In genomic region chr1:205918955-205919746, GRCh38 we compare ENCODE assay signal across 8 cellular contexts. TPM values are rescaled to one million over a fixed set of nuclear protein-coding genes. Genes with fewer than 3 reads are reported as not detected.
DNase-seq lines count a peak whose midpoint lies in the region; ATAC-seq and TF ChIP-seq lines count a peak whose summit lies in the region.

No MANE protein-coding gene starts in this region.

- H3K9me3 ChIP-seq in mucosa of descending colon = no peaks in the 10 kb centered on the region

- intact Hi-C loops in mucosa of descending colon (cut with DNase I, micrococcal nuclease) = loop anchor here (2.0 to 10.0 kb wide), 3 partner anchors 58 to 124 kb away; no protein-coding TSS in a partner anchor

- peaks cover 6% of the 10 kb centered on the region for H3K4me1 Mint-ChIP-seq in activated CD8-positive, alpha-beta memory T cell treated with anti-CD3 and anti-CD28 coated beads, Interleukin-2, amount 10 ng/mL, durations not matched to agents 7 days and 5 days

- H3K27me3 Mint-ChIP-seq in activated CD8-positive, alpha-beta memory T cell treated with anti-CD3 and anti-CD28 coated beads, Interleukin-2, amount 10 ng/mL, durations not matched to agents 7 days and 5 days = peaks cover 3% of the 10 kb centered on the region

- CTCF ChIA-PET in activated CD8-positive, alpha-beta memory T cell treated with anti-CD3 and anti-CD28 coated beads, Interleukin-2, amount 10 ng/mL, durations not matched to agents 7 days and 5 days (lab: Charles Lee) = interaction anchor here (1.0 to 11.1 kb wide), 15 partner anchors 11 to 333 kb away, joined by 3 to 129 read pairs (median 5); no protein-coding TSS in a partner anchor

- H3K4me1 ChIP-seq in mucosa of descending colon (ENCODE audit: low read depth) = no peaks in the 10 kb centered on the region

- DNase-seq in DMS53 treated with DMSO at 0.1 percent for 48 hours (lab: John Stamatoyannopoulos, UW; ENCODE audit: unreplicated experiment) (peak; percentile 81), HT-29 (ENCODE audit: low spot score) (peak; percentile 85), NOMO-1 treated with dmso at 0.1 percent for 144 hours (lab: John Stamatoyannopoulos, UW; ENCODE audit: unreplicated experiment) (peak; percentile 40), epidermal melanocyte (ENCODE audit: insufficient read length, low spot score) (peak; percentile 86), mucosa of descending colon (peak in 2 of 3 donors; percentile 75 to 87)
- DNase-seq in activated CD8-positive, alpha-beta memory T cell treated with anti-CD3 and anti-CD28 coated beads, Interleukin-2, amount 10 ng/mL, durations not matched to agents 7 days and 5 days = peak; percentile 78
- peak; percentile 56 for DNase-seq in stimulated activated CD8-positive, alpha-beta memory T cell treated with anti-CD3 and anti-CD28 coated beads, Interleukin-4, amount 100 ng/mL, for 24 hours (ENCODE audit: low read depth)

- no peak overlapping the region for H3K27ac Mint-ChIP-seq in activated CD8-positive, alpha-beta memory T cell treated with anti-CD3 and anti-CD28 coated beads, Interleukin-2, amount 10 ng/mL, durations not matched to agents 7 days and 5 days

- no peaks in the 10 kb centered on the region for H3K36me3 ChIP-seq in mucosa of descending colon (ENCODE audit: low read depth)

- H3K36me3 Mint-ChIP-seq in activated CD8-positive, alpha-beta memory T cell treated with anti-CD3 and anti-CD28 coated beads, Interleukin-2, amount 10 ng/mL, durations not matched to agents 7 days and 5 days = no peaks in the 10 kb centered on the region

- peak; percentile 82 for TF ChIP-seq CTCF in mucosa of descending colon (IDR thresholded peaks at IDR 0.05)

- H3K4me3 ChIP-seq in mucosa of descending colon = no peak overlapping the region

- ATAC-seq in activated CD8-positive, alpha-beta memory T cell treated with anti-CD3 and anti-CD28 coated beads, Interleukin-2, amount 10 ng/mL, durations not matched to agents 7 days and 5 days = peak; percentile 81
- ATAC-seq in mucosa of descending colon = peak; percentile 79
- no peak for ATAC-seq in GM18498 (IDR thresholded peaks at IDR 0.05; ENCODE audit: unreplicated experiment)

- no peak overlapping the region for H3K4me3 Mint-ChIP-seq in activated CD8-positive, alpha-beta memory T cell treated with anti-CD3 and anti-CD28 coated beads, Interleukin-2, amount 10 ng/mL, durations not matched to agents 7 days and 5 days

- H3K9me3 Mint-ChIP-seq in activated CD8-positive, alpha-beta memory T cell treated with anti-CD3 and anti-CD28 coated beads, Interleukin-2, amount 10 ng/mL, durations not matched to agents 7 days and 5 days (ENCODE audit: low read depth) = no peaks in the 10 kb centered on the region

RNA-seq across cellular contexts. Expression of gene SLC26A9, which starts 24.1 kb away (rescaled TPM):
- 0.37 and 0.43 TPM in 2 replicates for total RNA-seq in HT-29 (2014; rRNA removed; shearing (Covaris generic))
- not detected for total RNA-seq in activated CD8-positive, alpha-beta memory T cell treated with anti-CD3 and anti-CD28 coated beads, Interleukin-2, amount 10 ng/mL, durations not matched to agents 7 days and 5 days
- total RNA-seq in mucosa of descending colon = not detected
